11 cellular contexts compared by ENCODE assay signal in genomic region chr6:170086639-170087420, GRCh38.
DNase-seq lines count a peak whose midpoint lies in the region; ATAC-seq and TF ChIP-seq lines count a peak whose summit lies in the region.
"Had no signal": no experiment of that assay in that cellular context is flagged by ENCODE, and none has a peak within 500 bp of the region (broad histone marks: within the 10 kb centered on the region; RNA-seq: fewer than 3 reads in every experiment).

No MANE protein-coding gene starts in this region.

- H3K36me3 ChIP-seq in RWPE2 (ENCODE audit: low read depth) (no peaks in the 10 kb centered on the region), SK-N-SH (replicated peaks in 1 of 2; ENCODE audit: control insufficient read depth in 1 of 2, insufficient read depth in 2 of 2, low read length in 1 of 2) (no peaks in the 10 kb centered on the region)

- H3K27me3 Mint-ChIP-seq in activated T-helper 17 cell treated with anti-CD3 and anti-CD28 coated beads, Interleukin-2, amount 50 U/mL, for 72 hours = no peaks in the 10 kb centered on the region

- H3K4me3 Mint-ChIP-seq in activated T-helper 17 cell treated with anti-CD3 and anti-CD28 coated beads, Interleukin-2, amount 50 U/mL, for 72 hours = peak overlapping the region; percentile 33
- peak overlapping the region; percentile 54 for H3K4me3 Mint-ChIP-seq in stimulated activated effector memory CD8-positive, alpha-beta T cell treated with anti-CD3 and anti-CD28 coated beads, Interleukin-12 subunit alpha, Interleukin-12 subunit beta, amount 100 ng/mL, for 72 hours

- H3K27me3 ChIP-seq in RWPE2 (ENCODE audit: insufficient read depth, poor library complexity, severe bottlenecking) (no peaks in the 10 kb centered on the region), SK-N-SH (ENCODE audit: insufficient read depth) (no peaks in the 10 kb centered on the region)

- POLR2A ChIA-PET in SK-N-SH (lab: Yijun Ruan, JAX) = no interaction called here

- no peak for TF ChIP-seq EP300 in SK-N-SH (IDR thresholded peaks at IDR 0.05; ENCODE audit: borderline replicate concordance in 1 of 2, low read depth in 1 of 2, low read length in 1 of 2)

- no peaks in the 10 kb centered on the region for H3F3A ChIP-seq in SK-N-SH (replicated peaks; ENCODE audit: insufficient read depth)

- H3K4me1 ChIP-seq in RWPE2 (ENCODE audit: insufficient read depth, poor library complexity, severe bottlenecking) (no peaks in the 10 kb centered on the region), SK-N-SH (ENCODE audit: control insufficient read depth in 1 of 2, insufficient read depth in 2 of 2, low read depth in 1 of 2, low read length in 1 of 2) (peaks cover 0 to 6% of the 10 kb centered on the region in 2 experiments; a peak in 1 of 4 replicates)

- H3K27ac Mint-ChIP-seq in activated T-helper 17 cell treated with anti-CD3 and anti-CD28 coated beads, Interleukin-2, amount 50 U/mL, for 72 hours = peak overlapping the region; percentile 68
- peak overlapping the region; percentile 92 for H3K27ac Mint-ChIP-seq in stimulated activated effector memory CD8-positive, alpha-beta T cell treated with anti-CD3 and anti-CD28 coated beads, Interleukin-12 subunit alpha, Interleukin-12 subunit beta, amount 100 ng/mL, for 72 hours

- TF ChIP-seq CTCF in RWPE2 (IDR thresholded peaks at IDR 0.05; ENCODE audit: poor library complexity, severe bottlenecking) (no peak), GM10266 (IDR thresholded peaks at IDR 0.05; ENCODE audit: control insufficient read depth, insufficient read depth, low read depth, missing control alignments) (no peak), SK-N-SH (IDR thresholded peaks at IDR 0.05) (no peak)

- H3K4me2 ChIP-seq in SK-N-SH = no peak overlapping the region

- no peaks in the 10 kb centered on the region for H3K9me2 ChIP-seq in SK-N-SH

- H3K4me3 ChIP-seq in RWPE2 (ENCODE audit: severe bottlenecking) (no peak overlapping the region), SK-N-SH (ENCODE audit: low read depth in 2 of 2, low read length in 1 of 2) (no peak overlapping the region; a peak in 1 of 4 replicates)
- H3K4me3 ChIP-seq: lung had no signal

- H3K27ac ChIP-seq in RWPE2 (ENCODE audit: poor library complexity, severe bottlenecking) (no peak overlapping the region), SK-N-SH (ENCODE audit: low read depth in 2 of 2, low read length in 1 of 2) (no peak overlapping the region)

- H3K4me1 Mint-ChIP-seq in activated T-helper 17 cell treated with anti-CD3 and anti-CD28 coated beads, Interleukin-2, amount 50 U/mL, for 72 hours = peaks cover 22% of the 10 kb centered on the region
- H3K4me1 Mint-ChIP-seq in stimulated activated effector memory CD8-positive, alpha-beta T cell treated with anti-CD3 and anti-CD28 coated beads, Interleukin-12 subunit alpha, Interleukin-12 subunit beta, amount 100 ng/mL, for 72 hours = peaks cover 66% of the 10 kb centered on the region

- 75% methylated on average over 46 of the region's 49 CpGs for WGBS in SK-N-SH (ENCODE audit: low lambda C conversion rate)

- CTCF ChIA-PET in SK-N-SH (lab: Yijun Ruan, JAX) = no interaction called here

- no peaks in the 10 kb centered on the region for H3K79me2 ChIP-seq in SK-N-SH (ENCODE audit: insufficient read depth)

- H3K9me3 ChIP-seq in RWPE2 (ENCODE audit: severe bottlenecking) (no peaks in the 10 kb centered on the region), SK-N-SH (no peaks in the 10 kb centered on the region)

- no peak for ATAC-seq in RWPE2 (ENCODE audit: low read depth)
- ATAC-seq in activated T-helper 17 cell treated with anti-CD3 and anti-CD28 coated beads, Interleukin-2, amount 50 U/mL, for 72 hours (replicated peaks) = no peak
- ATAC-seq in stimulated activated effector memory CD8-positive, alpha-beta T cell treated with anti-CD3 and anti-CD28 coated beads, Interleukin-12 subunit alpha, Interleukin-12 subunit beta, amount 100 ng/mL, for 72 hours = no peak

- H3K9ac ChIP-seq in SK-N-SH = no peak overlapping the region

- H3K9me3 Mint-ChIP-seq in activated T-helper 17 cell treated with anti-CD3 and anti-CD28 coated beads, Interleukin-2, amount 50 U/mL, for 72 hours = no peaks in the 10 kb centered on the region
- no peaks in the 10 kb centered on the region for H3K9me3 Mint-ChIP-seq in stimulated activated effector memory CD8-positive, alpha-beta T cell treated with anti-CD3 and anti-CD28 coated beads, Interleukin-12 subunit alpha, Interleukin-12 subunit beta, amount 100 ng/mL, for 72 hours

- H3K36me3 Mint-ChIP-seq in activated T-helper 17 cell treated with anti-CD3 and anti-CD28 coated beads, Interleukin-2, amount 50 U/mL, for 72 hours (ENCODE audit: low read depth) = peaks cover 15% of the 10 kb centered on the region
- peaks cover 36% of the 10 kb centered on the region for H3K36me3 Mint-ChIP-seq in stimulated activated effector memory CD8-positive, alpha-beta T cell treated with anti-CD3 and anti-CD28 coated beads, Interleukin-12 subunit alpha, Interleukin-12 subunit beta, amount 100 ng/mL, for 72 hours

- H2AFZ ChIP-seq in SK-N-SH (ENCODE audit: low read depth) = no peak overlapping the region

- no peaks in the 10 kb centered on the region for H4K20me1 ChIP-seq in SK-N-SH (ENCODE audit: insufficient read depth)

- TF ChIP-seq RAD21 in SK-N-SH (IDR thresholded peaks at IDR 0.05; ENCODE audit: low read length) = no peak

- DNase-seq in RWPE2 (ENCODE audit: low spot score) (peak; percentile 50), islet precursor cell (peak; percentile 48), GM10266 (ENCODE audit: extremely low spot score) (no peak), SK-N-SH (no peak), GF-D8 (lab: John Stamatoyannopoulos, UW) (no peak)
- DNase-seq in stimulated activated effector memory CD8-positive, alpha-beta T cell treated with anti-CD3 and anti-CD28 coated beads, Interleukin-12 subunit alpha, Interleukin-12 subunit beta, amount 100 ng/mL, for 72 hours (ENCODE audit: low spot score in 2 of 2) = peak in 1 of 2 donors; percentile 46
- DNase-seq in stimulated activated CD4-positive, alpha-beta T cell treated with anti-CD3 and anti-CD28 coated beads, Interleukin-4, amount 100 ng/mL, for 1 hour = no peak
- DNase-seq: IMR-90, NCI-H2171 treated with DMSO at 0.1 percent for 48 hours had no signal

TF ChIP-seq in SK-N-SH, 30 proteins besides CTCF, POLR2A, EP300 and RAD21 (continues in another document):
- TF ChIP-seq ELF1 (IDR thresholded peaks at IDR 0.05) = no peak
- TF ChIP-seq EZH2phosphoT487 (IDR thresholded peaks at IDR 0.05; ENCODE audit: borderline replicate concordance, low read depth) = no peak
- TF ChIP-seq PBX3 (IDR thresholded peaks at IDR 0.05) = no peak
- TF ChIP-seq TCF12 (IDR thresholded peaks at IDR 0.05) = no peak
- TF ChIP-seq ZBTB33 (IDR thresholded peaks at IDR 0.05; ENCODE audit: borderline replicate concordance, low read depth) = no peak
- no peak for TF ChIP-seq SMC3 (IDR thresholded peaks at IDR 0.05; ENCODE audit: low read depth, low read length)
- TF ChIP-seq FOSL2 (IDR thresholded peaks at IDR 0.05; ENCODE audit: borderline replicate concordance, low read depth) = no peak
- TF ChIP-seq FOXM1 (IDR thresholded peaks at IDR 0.05; ENCODE audit: low read depth) = no peak
- TF ChIP-seq YY1 (IDR thresholded peaks at IDR 0.05; ENCODE audit: low read depth) = no peak
- no peak for TF ChIP-seq TAF1 (IDR thresholded peaks at IDR 0.05; ENCODE audit: borderline replicate concordance, low read depth, low read length)
- TF ChIP-seq CHD2 (IDR thresholded peaks at IDR 0.05; ENCODE audit: low read length, partially characterized antibody) = no peak
- TF ChIP-seq NFIC (IDR thresholded peaks at IDR 0.05; ENCODE audit: borderline replicate concordance) = no peak

Comparison
In these comparisons a context has a peak if more than half of its experiments do, and no peak if none do; other contexts are left out.
1. DNase-seq: peak in RWPE2 (single experiment) and islet precursor cell (single experiment); none in GM10266 (single experiment), SK-N-SH (single experiment), GF-D8 (single experiment) and stimulated activated CD4-positive, alpha-beta T cell treated with anti-CD3 and anti-CD28 coated beads, Interleukin-4, amount 100 ng/mL, for 1 hour (single experiment).